1 cellular context compared by ENCODE assay signal in genomic region chr17:12883472-12883871, GRCh38.
TF ChIP-seq lines count a peak whose summit lies in the region.

No MANE protein-coding gene starts in this region.

TF ChIP-seq in HepG2, 621 proteins besides CTCF, POLR2A, EP300 and RAD21:
- no peak for TF ChIP-seq ZNF740 (CRISPR knock-in tag; IDR thresholded peaks at IDR 0.05)
- TF ChIP-seq ZNF18 (CRISPR knock-in tag; IDR thresholded peaks at IDR 0.05; ENCODE audit: insufficient replicate concordance) = no peak
- no peak for TF ChIP-seq RBFOX2 (IDR thresholded peaks at IDR 0.05; ENCODE audit: low read depth, low read length)
- TF ChIP-seq NR2F6 (IDR thresholded peaks at IDR 0.05) = peak; percentile 74
- 0 out of 2 replicates have a peak, but pooled peaks have one; percentile 23 for TF ChIP-seq NR2F6 (CRISPR knock-in tag; IDR thresholded peaks at IDR 0.05)
- TF ChIP-seq TFDP1 (CRISPR knock-in tag; IDR thresholded peaks at IDR 0.05; ENCODE audit: borderline replicate concordance) = no peak
- no peak for TF ChIP-seq SP140L (CRISPR knock-in tag; IDR thresholded peaks at IDR 0.05; ENCODE audit: borderline replicate concordance)
- no peak for TF ChIP-seq TBP (CRISPR knock-in tag; IDR thresholded peaks at IDR 0.05)
- peak; percentile 90 for TF ChIP-seq GFI1 (CRISPR knock-in tag; IDR thresholded peaks at IDR 0.05; ENCODE audit: borderline replicate concordance)
- no peak for TF ChIP-seq ZNF576 (CRISPR knock-in tag; IDR thresholded peaks at IDR 0.05)
- peak; percentile 46; the same call in 1 of the 2 replicates for TF ChIP-seq NR2F2 (IDR thresholded peaks at IDR 0.05; ENCODE audit: borderline replicate concordance, low read depth)
- TF ChIP-seq ZNF580 (CRISPR knock-in tag; IDR thresholded peaks at IDR 0.05; ENCODE audit: borderline replicate concordance, low read depth) = no peak
- TF ChIP-seq FOXP1 (IDR thresholded peaks at IDR 0.05) = no peak
- peak; percentile 43; the same call in 1 of the 2 replicates for TF ChIP-seq FOXP1 (CRISPR knock-in tag; IDR thresholded peaks at IDR 0.05)
- TF ChIP-seq ZFP82 (CRISPR knock-in tag; IDR thresholded peaks at IDR 0.05; ENCODE audit: borderline replicate concordance) = no peak
- no peak for TF ChIP-seq MIER2 (CRISPR knock-in tag; IDR thresholded peaks at IDR 0.05)
- no peak for TF ChIP-seq STAT5B (CRISPR knock-in tag; IDR thresholded peaks at IDR 0.05)
- no peak for TF ChIP-seq NFKB2 (CRISPR knock-in tag; IDR thresholded peaks at IDR 0.05; ENCODE audit: borderline replicate concordance)
- no peak for TF ChIP-seq HOXD1 (CRISPR knock-in tag; IDR thresholded peaks at IDR 0.05)
- TF ChIP-seq ZBTB7A (CRISPR knock-in tag; IDR thresholded peaks at IDR 0.05) = no peak
- TF ChIP-seq ZKSCAN1 (IDR thresholded peaks at IDR 0.05; ENCODE audit: low read length) = no peak
- no peak for TF ChIP-seq E2F2 (CRISPR knock-in tag; IDR thresholded peaks at IDR 0.05; ENCODE audit: borderline replicate concordance)
- no peak for TF ChIP-seq ARNT (IDR thresholded peaks at IDR 0.05)
- no peak for TF ChIP-seq ZNF891 (CRISPR knock-in tag; IDR thresholded peaks at IDR 0.05)
- TF ChIP-seq GZF1 (CRISPR knock-in tag; IDR thresholded peaks at IDR 0.05) = no peak
- TF ChIP-seq MXD3 (CRISPR knock-in tag; IDR thresholded peaks at IDR 0.05) = no peak
- TF ChIP-seq KAT2B (IDR thresholded peaks at IDR 0.05; ENCODE audit: borderline replicate concordance, low read depth, low read length) = no peak
- peak; percentile 38; the same call in 1 of the 2 replicates for TF ChIP-seq HMG20A (CRISPR knock-in tag; IDR thresholded peaks at IDR 0.05; ENCODE audit: borderline replicate concordance)
- no peak for TF ChIP-seq MEIS2 (CRISPR knock-in tag; IDR thresholded peaks at IDR 0.05)
- TF ChIP-seq PRDM4 (CRISPR knock-in tag; IDR thresholded peaks at IDR 0.05; ENCODE audit: borderline replicate concordance) = no peak
- TF ChIP-seq ZBTB26 (CRISPR knock-in tag; IDR thresholded peaks at IDR 0.05; ENCODE audit: borderline replicate concordance) = no peak
- TF ChIP-seq HHEX (CRISPR knock-in tag; IDR thresholded peaks at IDR 0.05) = peak; percentile 38; the same call in 1 of the 2 replicates
- no peak for TF ChIP-seq ZNF44 (CRISPR knock-in tag; IDR thresholded peaks at IDR 0.05)
